In genomic region chr15:64162869-64163661, GRCh38 we compare ENCODE assay signal across 8 cellular contexts. TPM values are rescaled to one million over a fixed set of nuclear protein-coding genes. Genes with fewer than 3 reads are reported as not detected.
DNase-seq lines count a peak whose midpoint lies in the region; ATAC-seq lines count a peak whose summit lies in the region.

Gene PPIB, minus strand, starts transcription at chr15:64163022. Its CDS starts 36 bp downstream, at chr15:64162986.

- peaks cover 26% of the 10 kb centered on the region for H3K4me1 ChIP-seq in GM23248 (ENCODE audit: insufficient read depth)

- peak; percentile 94 to 95 for ATAC-seq in naive thymus-derived CD8-positive, alpha-beta T cell

- H3K9ac ChIP-seq in GM23248 = peak within 1 kb of the TSS; percentile 91

- peak within 1 kb of the TSS; percentile 94 for H2AFZ ChIP-seq in GM23248

- peaks cover 56% of the 10 kb centered on the region for H3K4me1 Mint-ChIP-seq in activated T-helper 1 cell treated with anti-CD3 and anti-CD28 coated beads, Interleukin-12 subunit alpha, Interleukin-12 subunit beta, Interleukin-2, Interleukin-4 antibody, amounts not matched to agents 30 ng/mL and 10 ng/mL and 1 ng/mL, durations not matched to agents 14 hours and 24 hours and 36 hours (ENCODE audit: low read depth)
- peaks cover 21 to 49% (median 40%) of the 10 kb centered on the region in 4 donors for H3K4me1 Mint-ChIP-seq in naive thymus-derived CD8-positive, alpha-beta T cell

- H3K27ac ChIP-seq in GM23248 = peak within 1 kb of the TSS; percentile 90

- H4K20me1 ChIP-seq in GM23248 (ENCODE audit: insufficient read depth) = 0 out of 2 replicates have a peak, but pooled peaks cover 10% of the 10 kb centered on the region

- H3K27me3 Mint-ChIP-seq in activated T-helper 1 cell treated with anti-CD3 and anti-CD28 coated beads, Interleukin-12 subunit alpha, Interleukin-12 subunit beta, Interleukin-2, Interleukin-4 antibody, amounts not matched to agents 30 ng/mL and 10 ng/mL and 1 ng/mL, durations not matched to agents 14 hours and 24 hours and 36 hours (ENCODE audit: insufficient read depth) = no peaks in the 10 kb centered on the region
- no peaks in the 10 kb centered on the region for H3K27me3 Mint-ChIP-seq in naive thymus-derived CD8-positive, alpha-beta T cell

- peak within 1 kb of the TSS; percentile 94 for H3K4me3 Mint-ChIP-seq in activated T-helper 1 cell treated with anti-CD3 and anti-CD28 coated beads, Interleukin-12 subunit alpha, Interleukin-12 subunit beta, Interleukin-2, Interleukin-4 antibody, amounts not matched to agents 30 ng/mL and 10 ng/mL and 1 ng/mL, durations not matched to agents 14 hours and 24 hours and 36 hours
- H3K4me3 Mint-ChIP-seq in naive thymus-derived CD8-positive, alpha-beta T cell = peak within 1 kb of the TSS; percentile 83 to 99 (median 89)

- peak within 1 kb of the TSS; percentile 97 for H3K4me2 ChIP-seq in GM23248 (ENCODE audit: unreplicated experiment)

- H3K9me2 ChIP-seq in GM23248 (ENCODE audit: insufficient read depth) = no peaks in the 10 kb centered on the region

- intact Hi-C loops in activated T-helper 1 cell treated with anti-CD3 and anti-CD28 coated beads, Interleukin-12 subunit alpha, Interleukin-12 subunit beta, Interleukin-2, Interleukin-4 antibody, amounts not matched to agents 30 ng/mL and 10 ng/mL and 1 ng/mL, durations not matched to agents 14 hours and 24 hours and 36 hours (cut with micrococcal nuclease) = loop anchor here (1.0 to 5.0 kb wide), 10 partner anchors 10 to 730 kb away; partner anchors contain the start of genes CIAO2A, CSNK1G1, PCLAF and TRIP4

- in situ Hi-C loops in GM23248 (cut with MboI) = no loop called here

- H3K9me3 Mint-ChIP-seq in activated T-helper 1 cell treated with anti-CD3 and anti-CD28 coated beads, Interleukin-12 subunit alpha, Interleukin-12 subunit beta, Interleukin-2, Interleukin-4 antibody, amounts not matched to agents 30 ng/mL and 10 ng/mL and 1 ng/mL, durations not matched to agents 14 hours and 24 hours and 36 hours = no peaks in the 10 kb centered on the region
- H3K9me3 Mint-ChIP-seq in naive thymus-derived CD8-positive, alpha-beta T cell = no peaks in the 10 kb centered on the region

- peaks cover 32% of the 10 kb centered on the region for H3K36me3 Mint-ChIP-seq in activated T-helper 1 cell treated with anti-CD3 and anti-CD28 coated beads, Interleukin-12 subunit alpha, Interleukin-12 subunit beta, Interleukin-2, Interleukin-4 antibody, amounts not matched to agents 30 ng/mL and 10 ng/mL and 1 ng/mL, durations not matched to agents 14 hours and 24 hours and 36 hours (ENCODE audit: low read depth)
- peaks cover 6 to 28% (median 9%) of the 10 kb centered on the region in 3 donors for H3K36me3 Mint-ChIP-seq in naive thymus-derived CD8-positive, alpha-beta T cell

- H3K27ac Mint-ChIP-seq in activated T-helper 1 cell treated with anti-CD3 and anti-CD28 coated beads, Interleukin-12 subunit alpha, Interleukin-12 subunit beta, Interleukin-2, Interleukin-4 antibody, amounts not matched to agents 30 ng/mL and 10 ng/mL and 1 ng/mL, durations not matched to agents 14 hours and 24 hours and 36 hours = peak within 1 kb of the TSS; percentile 93
- H3K27ac Mint-ChIP-seq in naive thymus-derived CD8-positive, alpha-beta T cell = peak within 1 kb of the TSS; percentile 90 to 99 (median 94)

- peaks cover 42% of the 10 kb centered on the region for H3K79me2 ChIP-seq in GM23248 (ENCODE audit: insufficient read depth)

- no peaks in the 10 kb centered on the region for H3K9me3 ChIP-seq in GM23248 (ENCODE audit: low read depth)

- 1% methylated on average over 41 to 54 of the region's 69 CpGs for WGBS in GM23248 (ENCODE audit: low coverage in 1 of 2, low lambda C conversion rate in 2 of 2, missing lambda C conversion rate in 2 of 2), 2 experiments

- H3F3A ChIP-seq in GM23248 (ENCODE audit: insufficient read depth) = peaks cover 77% of the 10 kb centered on the region

- peaks cover 29% of the 10 kb centered on the region for H3K36me3 ChIP-seq in GM23248 (ENCODE audit: low read depth)

- H3K27me3 ChIP-seq in GM23248 (replicated peaks; ENCODE audit: insufficient read depth) = no peaks in the 10 kb centered on the region

- DNase-seq in EH (ENCODE audit: low read depth) (peak; percentile 98), GM23248 (peak; percentile 99), Kasumi-1 (lab: John Stamatoyannopoulos, UW) (peak; percentile 95 to 96), RKO (ENCODE audit: low spot score) (peak; percentile 97), fibroblast of gingiva (ENCODE audit: low read depth) (peak; percentile 99)
- peak; percentile 97 for DNase-seq in activated T-helper 1 cell treated with anti-CD3 and anti-CD28 coated beads, Interleukin-12 subunit alpha, Interleukin-12 subunit beta, Interleukin-2, Interleukin-4 antibody, amounts not matched to agents 30 ng/mL and 10 ng/mL and 1 ng/mL, durations not matched to agents 14 hours and 24 hours and 36 hours (ENCODE audit: low spot score)
- peak; percentile 89 to 97 (median 94) for DNase-seq in naive thymus-derived CD8-positive, alpha-beta T cell
- peak; percentile 90 to 95 (median 94) for DNase-seq in stimulated activated naive CD4-positive, alpha-beta T cell (lab: John Stamatoyannopoulos, UW)

- peak within 1 kb of the TSS; percentile 81 for H3K4me3 ChIP-seq in GM23248

- POLR2A ChIA-PET in naive thymus-derived CD8-positive, alpha-beta T cell (lab: Charles Lee) = interaction anchor here (0.5 to 3.8 kb wide), 19 partner anchors 9 to 1354 kb away, joined by 3 to 38 read pairs (median 4); partner anchors contain the start of genes CIAO2A, DPP8, SNX1 and SNX22

RNA-seq across cellular contexts. Expression of gene PPIB, which starts in this region (rescaled TPM):
- total RNA-seq in GM23248 (2014; rRNA removed; shearing (Covaris generic)) = 994 and 1,188 TPM in 2 replicates
- 1,748 and 1,763 TPM in 2 replicates for polyA plus RNA-seq in GM23248 (2016; fragmentation: Nextera tagmentation; extraction: Ambion mirVana)
- total RNA-seq in activated T-helper 1 cell treated with anti-CD3 and anti-CD28 coated beads, Interleukin-12 subunit alpha, Interleukin-12 subunit beta, Interleukin-2, Interleukin-4 antibody, amounts not matched to agents 30 ng/mL and 10 ng/mL and 1 ng/mL, durations not matched to agents 14 hours and 24 hours and 36 hours = 383 and 388 TPM in 2 replicates
- 100 to 1,000 TPM; 154 to 155 TPM for total RNA-seq in naive thymus-derived CD8-positive, alpha-beta T cell
- 100 to 1,000 TPM; 431 to 581 (median 521) TPM for polyA plus RNA-seq in naive thymus-derived CD8-positive, alpha-beta T cell

Comparison
In these comparisons a context has a peak if more than half of its experiments do, and no peak if none do; other contexts are left out.
1. Peak in every context shown above with its lines: DNase-seq, ATAC-seq, H3K4me3 ChIP-seq and H3K27ac ChIP-seq.